11 cellular contexts compared by ENCODE assay signal in genomic region chr3:30610702-30611410, GRCh38. TPM values are rescaled to one million over a fixed set of nuclear protein-coding genes. Genes with fewer than 3 reads are reported as not detected.
A peak's percentile ranks its signal among the peaks of the same experiment; 100 is the strongest.
DNase-seq lines count a peak whose midpoint lies in the region; ATAC-seq and TF ChIP-seq lines count a peak whose summit lies in the region.
"Had no signal": no experiment of that assay in that cellular context is flagged by ENCODE, and none has a peak within 500 bp of the region (broad histone marks: within the 10 kb centered on the region; RNA-seq: fewer than 3 reads in every experiment).

No MANE protein-coding gene starts in this region.

- intact Hi-C loops in CD8-positive, alpha-beta T cell (cut with DNase I, micrococcal nuclease) = loop anchor here in 1 of 2 experiments (2.0 kb wide), 1 partner anchor 56 kb away; no protein-coding TSS in a partner anchor
- intact Hi-C loops in psoas muscle (cut with DNase I) = loop anchor here in 1 of 2 donors (5.0 kb wide), 1 partner anchor 114 kb away; no protein-coding TSS in a partner anchor

- H3K79me2 ChIP-seq in GM23338 (replicated peaks; ENCODE audit: insufficient read depth) = peaks cover 87% of the 10 kb centered on the region

- peaks cover 49% of the 10 kb centered on the region for H3K4me1 ChIP-seq in CD8-positive, alpha-beta T cell (ENCODE audit: insufficient read depth, low read length)
- H3K4me1 ChIP-seq in duodenal mucosa (ENCODE audit: control insufficient read depth in 1 of 2, insufficient read depth in 2 of 2, low read length in 2 of 2) (peaks cover 19 to 50% of the 10 kb centered on the region in 2 donors), psoas muscle (peaks cover 37% of the 10 kb centered on the region), GM23338 (ENCODE audit: insufficient read depth) (peaks cover 34% of the 10 kb centered on the region)

- H3K4me1 Mint-ChIP-seq in CD8-positive, alpha-beta T cell (ENCODE audit: low read depth) = peaks cover 64% of the 10 kb centered on the region
- peaks cover 39% of the 10 kb centered on the region for H3K4me1 Mint-ChIP-seq in GM23338

- no peaks in the 10 kb centered on the region for H3K27me3 ChIP-seq in CD8-positive, alpha-beta T cell (ENCODE audit: insufficient read depth, low read length)
- no peaks in the 10 kb centered on the region for H3K27me3 ChIP-seq in duodenal mucosa (ENCODE audit: control insufficient read depth in 1 of 2, insufficient read depth in 2 of 2, low read length in 2 of 2)
- no peaks in the 10 kb centered on the region for H3K27me3 ChIP-seq in psoas muscle (ENCODE audit: insufficient read depth in 3 of 3, low read length in 2 of 3)
- H3K27me3 ChIP-seq in GM23338 (ENCODE audit: insufficient read depth) = no peaks in the 10 kb centered on the region
- H3K27me3 ChIP-seq: MG63 had no signal

- 47 to 67% (median 48%) methylated on average over 3 of the region's 3 CpGs for WGBS in psoas muscle, 3 donors

- no peaks in the 10 kb centered on the region for H3K9me2 ChIP-seq in GM23338 (ENCODE audit: insufficient read depth)

- H3K9ac ChIP-seq in duodenal mucosa (ENCODE audit: low read depth in 1 of 2, low read length in 2 of 2) = no peak overlapping the region

- CTCF ChIA-PET in CD8-positive, alpha-beta T cell (lab: Charles Lee) = interaction anchor here (0.6 to 3.6 kb wide), 5 partner anchors 14 to 83 kb away, joined by 3 to 17 read pairs (median 6); no protein-coding TSS in a partner anchor

- TF ChIP-seq CTCF in CD8-positive, alpha-beta T cell (IDR thresholded peaks at IDR 0.05) = no peak
- TF ChIP-seq CTCF in psoas muscle (IDR thresholded peaks at IDR 0.05) (no peak), GM23338 (conservative IDR thresholded peaks at IDR 0.05; ENCODE audit: low read depth in 2 of 2) (no peak)

- H2AFZ ChIP-seq in GM23338 = no peak overlapping the region

- H3K36me3 Mint-ChIP-seq in CD8-positive, alpha-beta T cell = peaks cover 57% of the 10 kb centered on the region
- H3K36me3 Mint-ChIP-seq in GM23338 (ENCODE audit: low read depth) = no peaks in the 10 kb centered on the region

- peaks cover 11% of the 10 kb centered on the region for H4K20me1 ChIP-seq in GM23338 (replicated peaks; ENCODE audit: insufficient read depth)

- H3K9me3 Mint-ChIP-seq in CD8-positive, alpha-beta T cell = no peaks in the 10 kb centered on the region
- no peaks in the 10 kb centered on the region for H3K9me3 Mint-ChIP-seq in GM23338

- H3K4me2 ChIP-seq in GM23338 = no peak overlapping the region

- POLR2A ChIA-PET in CD8-positive, alpha-beta T cell (lab: Charles Lee) = interaction anchor here (0.5 to 4.9 kb wide), 13 partner anchors 13 to 259 kb away, joined by 3 to 39 read pairs (median 5); no protein-coding TSS in a partner anchor

- peak overlapping the region; percentile 98 for H3K27ac Mint-ChIP-seq in CD8-positive, alpha-beta T cell
- H3K27ac Mint-ChIP-seq in GM23338 = no peak overlapping the region

- no peak for ATAC-seq in CD8-positive, alpha-beta T cell
- no peak for ATAC-seq in psoas muscle
- ATAC-seq in GM23338 = no peak

- peak overlapping the region; percentile 94 for H3K4me3 Mint-ChIP-seq in CD8-positive, alpha-beta T cell
- no peak overlapping the region for H3K4me3 Mint-ChIP-seq in GM23338

- H3K4me3 ChIP-seq in CD8-positive, alpha-beta T cell (ENCODE audit: low read depth, low read length) = peak overlapping the region; percentile 89
- H3K4me3 ChIP-seq in duodenal mucosa (ENCODE audit: low read depth in 1 of 2, low read length in 2 of 2) (peak overlapping the region; percentile 31 to 44), psoas muscle (peak overlapping the region; percentile 15), GM23338 (no peak overlapping the region)
- H3K4me3 ChIP-seq: MG63, mucosa of descending colon had no signal

- no peaks in the 10 kb centered on the region for H3K36me3 ChIP-seq in CD8-positive, alpha-beta T cell (ENCODE audit: insufficient read depth, low read length)
- H3K36me3 ChIP-seq in duodenal mucosa (ENCODE audit: control insufficient read depth in 1 of 2, insufficient read depth in 2 of 2, low read length in 2 of 2) = no peaks in the 10 kb centered on the region
- no peaks in the 10 kb centered on the region for H3K36me3 ChIP-seq in psoas muscle (ENCODE audit: insufficient read depth in 1 of 2, low read depth in 1 of 2)
- no peaks in the 10 kb centered on the region for H3K36me3 ChIP-seq in GM23338 (ENCODE audit: insufficient read depth)
- H3K36me3 ChIP-seq: MG63 had no signal

- no peaks in the 10 kb centered on the region for H3F3A ChIP-seq in GM23338 (replicated peaks; ENCODE audit: low read depth)

- DNase-seq in CD8-positive, alpha-beta T cell = no peak
- DNase-seq in NAMALWA (ENCODE audit: low spot score) (peak; percentile 29), psoas muscle (no peak), HUDEP-2 (lab: John Stamatoyannopoulos, UW; ENCODE audit: unreplicated experiment in 76 of 76) (no peak), LoVo (ENCODE audit: low spot score) (no peak), GM23338 (ENCODE audit: low spot score) (no peak), HuH-7.5 (ENCODE audit: low spot score) (no peak)
- DNase-seq: erythroblast, MG63, mucosa of descending colon had no signal

- H3K9me3 ChIP-seq in CD8-positive, alpha-beta T cell (ENCODE audit: low read length) = no peaks in the 10 kb centered on the region
- H3K9me3 ChIP-seq in duodenal mucosa (ENCODE audit: control insufficient read depth in 1 of 2, low read length in 2 of 2) (no peaks in the 10 kb centered on the region), psoas muscle (no peaks in the 10 kb centered on the region)
- H3K9me3 ChIP-seq: MG63, mucosa of descending colon had no signal

- no peaks in the 10 kb centered on the region for H3K27me3 Mint-ChIP-seq in CD8-positive, alpha-beta T cell (ENCODE audit: low read depth)
- H3K27me3 Mint-ChIP-seq in GM23338 (ENCODE audit: insufficient read depth, low read depth, poor library complexity) = peaks cover 5% of the 10 kb centered on the region

- peak overlapping the region; percentile 74 for H3K27ac ChIP-seq in CD8-positive, alpha-beta T cell (ENCODE audit: low read depth, low read length)
- H3K27ac ChIP-seq in duodenal mucosa (ENCODE audit: low read depth, low read length) (peak overlapping the region; percentile 46), psoas muscle (peak overlapping the region; percentile 7), GM23338 (ENCODE audit: low read depth) (no peak overlapping the region)

TF ChIP-seq in GM23338, 12 proteins besides CTCF, POLR2A, EP300 and RAD21 (continues in another document):
- no peak for TF ChIP-seq EZH2phosphoT487 (IDR thresholded peaks at IDR 0.05; ENCODE audit: unreplicated experiment)
- TF ChIP-seq ZNF331 (CRISPR knock-in tag; IDR thresholded peaks at IDR 0.05; ENCODE audit: low read depth) = no peak
- TF ChIP-seq ZNF114 (CRISPR knock-in tag; IDR thresholded peaks at IDR 0.05) = no peak
- no peak for TF ChIP-seq CREB1 (CRISPR knock-in tag; IDR thresholded peaks at IDR 0.05; ENCODE audit: low read depth)
- no peak for TF ChIP-seq POLR2AphosphoS5 (IDR thresholded peaks at IDR 0.05; ENCODE audit: low read depth)
- no peak for TF ChIP-seq STAT1 (IDR thresholded peaks at IDR 0.05; ENCODE audit: unreplicated experiment)
- TF ChIP-seq JUNB (IDR thresholded peaks at IDR 0.05; ENCODE audit: unreplicated experiment) = no peak

RNA-seq across cellular contexts. Expression of gene TGFBR2, which starts 4.5 kb away (rescaled TPM):
- total RNA-seq in CD8-positive, alpha-beta T cell = 100 to 1,000 TPM; 191 to 197 TPM
- 10 to 100 TPM; 36.0 to 51.8 (median 44.6) TPM for total RNA-seq in psoas muscle
- 10 to 100 TPM; 19.7 to 58.8 (median 23.4) TPM for polyA plus RNA-seq in psoas muscle
- total RNA-seq in GM23338 (2014; rRNA removed; shearing (Covaris generic)) = 12.2 and 13.0 TPM in 2 replicates
- polyA plus RNA-seq in GM23338 (2016; fragmentation: Nextera tagmentation; extraction: Ambion mirVana) = 3.7 and 4.7 TPM in 2 replicates
